Comparison of ENCODE assay signal across 2 cellular contexts in the genomic region with DNA sequence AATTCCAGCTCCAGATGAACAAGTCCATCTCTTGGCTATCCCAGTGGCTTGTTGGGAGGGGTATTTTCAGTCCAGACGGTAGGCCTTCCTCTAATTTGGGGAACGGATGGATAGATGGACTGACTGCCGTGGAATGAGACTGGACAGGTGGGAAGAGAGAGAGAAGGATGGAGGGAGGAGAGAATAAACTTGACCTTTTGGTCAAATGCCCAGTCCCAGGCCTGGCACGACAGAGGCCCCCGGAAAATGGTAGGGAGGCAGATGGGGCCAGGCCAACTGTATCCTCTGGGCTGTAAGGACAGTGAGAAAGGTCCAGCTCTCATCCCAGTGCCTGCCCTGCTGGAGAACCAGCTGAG.
TF ChIP-seq lines count a peak whose summit lies in the region.

No MANE protein-coding gene starts in this region.

TF ChIP-seq in A549, 52 proteins besides CTCF, POLR2A, EP300 and RAD21 (continued from another document):
- TF ChIP-seq, protein P1, sequence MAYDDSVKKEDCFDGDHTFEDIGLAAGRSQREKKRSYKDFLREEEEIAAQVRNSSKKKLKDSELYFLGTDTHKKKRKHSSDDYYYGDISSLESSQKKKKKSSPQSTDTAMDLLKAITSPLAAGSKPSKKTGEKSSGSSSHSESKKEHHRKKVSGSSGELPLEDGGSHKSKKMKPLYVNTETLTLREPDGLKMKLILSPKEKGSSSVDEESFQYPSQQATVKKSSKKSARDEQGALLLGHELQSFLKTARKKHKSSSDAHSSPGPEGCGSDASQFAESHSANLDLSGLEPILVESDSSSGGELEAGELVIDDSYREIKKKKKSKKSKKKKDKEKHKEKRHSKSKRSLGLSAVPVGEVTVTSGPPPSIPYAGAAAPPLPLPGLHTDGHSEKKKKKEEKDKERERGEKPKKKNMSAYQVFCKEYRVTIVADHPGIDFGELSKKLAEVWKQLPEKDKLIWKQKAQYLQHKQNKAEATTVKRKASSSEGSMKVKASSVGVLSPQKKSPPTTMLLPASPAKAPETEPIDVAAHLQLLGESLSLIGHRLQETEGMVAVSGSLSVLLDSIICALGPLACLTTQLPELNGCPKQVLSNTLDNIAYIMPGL (CRISPR knock-in tag; IDR thresholded peaks at IDR 0.05; ENCODE audit: borderline replicate concordance): no peak
- TF ChIP-seq, protein P2, sequence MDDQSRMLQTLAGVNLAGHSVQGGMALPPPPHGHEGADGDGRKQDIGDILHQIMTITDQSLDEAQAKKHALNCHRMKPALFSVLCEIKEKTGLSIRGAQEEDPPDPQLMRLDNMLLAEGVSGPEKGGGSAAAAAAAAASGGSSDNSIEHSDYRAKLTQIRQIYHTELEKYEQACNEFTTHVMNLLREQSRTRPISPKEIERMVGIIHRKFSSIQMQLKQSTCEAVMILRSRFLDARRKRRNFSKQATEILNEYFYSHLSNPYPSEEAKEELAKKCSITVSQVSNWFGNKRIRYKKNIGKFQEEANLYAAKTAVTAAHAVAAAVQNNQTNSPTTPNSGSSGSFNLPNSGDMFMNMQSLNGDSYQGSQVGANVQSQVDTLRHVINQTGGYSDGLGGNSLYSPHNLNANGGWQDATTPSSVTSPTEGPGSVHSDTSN (IDR thresholded peaks at IDR 0.05): no peak
- TF ChIP-seq ZFP36 (IDR thresholded peaks at IDR 0.05; ENCODE audit: borderline replicate concordance, partially characterized antibody) (no peak), GATA3 (IDR thresholded peaks at IDR 0.05; ENCODE audit: borderline replicate concordance) (no peak), CBX2 (IDR thresholded peaks at IDR 0.05; ENCODE audit: borderline replicate concordance, low read depth) (no peak), HOXB13 (CRISPR knock-in tag; IDR thresholded peaks at IDR 0.05; ENCODE audit: low read depth) (no peak), CHD2 (IDR thresholded peaks at IDR 0.05; ENCODE audit: low read length, partially characterized antibody) (no peak), POLR2AphosphoS2 (conservative IDR thresholded peaks at IDR 0.05; ENCODE audit: low read length) (no peak), RFX5 (IDR thresholded peaks at IDR 0.05) (no peak), MAZ (IDR thresholded peaks at IDR 0.05; ENCODE audit: borderline replicate concordance, low read depth, low read length) (no peak)
- TF ChIP-seq, protein P3, sequence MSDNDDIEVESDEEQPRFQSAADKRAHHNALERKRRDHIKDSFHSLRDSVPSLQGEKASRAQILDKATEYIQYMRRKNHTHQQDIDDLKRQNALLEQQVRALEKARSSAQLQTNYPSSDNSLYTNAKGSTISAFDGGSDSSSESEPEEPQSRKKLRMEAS (IDR thresholded peaks at IDR 0.05): no peak
TF ChIP-seq in A549: peak in this region for 0.

TF ChIP-seq in liver, 16 proteins besides CTCF, POLR2A, EP300 and RAD21 (continued from another document):
- TF ChIP-seq, protein P4, sequence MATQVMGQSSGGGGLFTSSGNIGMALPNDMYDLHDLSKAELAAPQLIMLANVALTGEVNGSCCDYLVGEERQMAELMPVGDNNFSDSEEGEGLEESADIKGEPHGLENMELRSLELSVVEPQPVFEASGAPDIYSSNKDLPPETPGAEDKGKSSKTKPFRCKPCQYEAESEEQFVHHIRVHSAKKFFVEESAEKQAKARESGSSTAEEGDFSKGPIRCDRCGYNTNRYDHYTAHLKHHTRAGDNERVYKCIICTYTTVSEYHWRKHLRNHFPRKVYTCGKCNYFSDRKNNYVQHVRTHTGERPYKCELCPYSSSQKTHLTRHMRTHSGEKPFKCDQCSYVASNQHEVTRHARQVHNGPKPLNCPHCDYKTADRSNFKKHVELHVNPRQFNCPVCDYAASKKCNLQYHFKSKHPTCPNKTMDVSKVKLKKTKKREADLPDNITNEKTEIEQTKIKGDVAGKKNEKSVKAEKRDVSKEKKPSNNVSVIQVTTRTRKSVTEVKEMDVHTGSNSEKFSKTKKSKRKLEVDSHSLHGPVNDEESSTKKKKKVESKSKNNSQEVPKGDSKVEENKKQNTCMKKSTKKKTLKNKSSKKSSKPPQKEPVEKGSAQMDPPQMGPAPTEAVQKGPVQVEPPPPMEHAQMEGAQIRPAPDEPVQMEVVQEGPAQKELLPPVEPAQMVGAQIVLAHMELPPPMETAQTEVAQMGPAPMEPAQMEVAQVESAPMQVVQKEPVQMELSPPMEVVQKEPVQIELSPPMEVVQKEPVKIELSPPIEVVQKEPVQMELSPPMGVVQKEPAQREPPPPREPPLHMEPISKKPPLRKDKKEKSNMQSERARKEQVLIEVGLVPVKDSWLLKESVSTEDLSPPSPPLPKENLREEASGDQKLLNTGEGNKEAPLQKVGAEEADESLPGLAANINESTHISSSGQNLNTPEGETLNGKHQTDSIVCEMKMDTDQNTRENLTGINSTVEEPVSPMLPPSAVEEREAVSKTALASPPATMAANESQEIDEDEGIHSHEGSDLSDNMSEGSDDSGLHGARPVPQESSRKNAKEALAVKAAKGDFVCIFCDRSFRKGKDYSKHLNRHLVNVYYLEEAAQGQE (IDR thresholded peaks at IDR 0.05): no peak
- TF ChIP-seq GABPA (IDR thresholded peaks at IDR 0.05 in 1 of 2, conservative IDR thresholded peaks at IDR 0.05 in 1 of 2): no peak
- no peak for TF ChIP-seq FOXA1 (IDR thresholded peaks at IDR 0.05)
- TF ChIP-seq, protein P3 (IDR thresholded peaks at IDR 0.05): no peak
- TF ChIP-seq, protein P5, sequence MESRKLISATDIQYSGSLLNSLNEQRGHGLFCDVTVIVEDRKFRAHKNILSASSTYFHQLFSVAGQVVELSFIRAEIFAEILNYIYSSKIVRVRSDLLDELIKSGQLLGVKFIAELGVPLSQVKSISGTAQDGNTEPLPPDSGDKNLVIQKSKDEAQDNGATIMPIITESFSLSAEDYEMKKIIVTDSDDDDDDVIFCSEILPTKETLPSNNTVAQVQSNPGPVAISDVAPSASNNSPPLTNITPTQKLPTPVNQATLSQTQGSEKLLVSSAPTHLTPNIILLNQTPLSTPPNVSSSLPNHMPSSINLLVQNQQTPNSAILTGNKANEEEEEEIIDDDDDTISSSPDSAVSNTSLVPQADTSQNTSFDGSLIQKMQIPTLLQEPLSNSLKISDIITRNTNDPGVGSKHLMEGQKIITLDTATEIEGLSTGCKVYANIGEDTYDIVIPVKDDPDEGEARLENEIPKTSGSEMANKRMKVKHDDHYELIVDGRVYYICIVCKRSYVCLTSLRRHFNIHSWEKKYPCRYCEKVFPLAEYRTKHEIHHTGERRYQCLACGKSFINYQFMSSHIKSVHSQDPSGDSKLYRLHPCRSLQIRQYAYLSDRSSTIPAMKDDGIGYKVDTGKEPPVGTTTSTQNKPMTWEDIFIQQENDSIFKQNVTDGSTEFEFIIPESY (IDR thresholded peaks at IDR 0.05): no peak
- no peak for TF ChIP-seq NR2F2 (IDR thresholded peaks at IDR 0.05)
- peak; percentile 12 for TF ChIP-seq SP1 (IDR thresholded peaks at IDR 0.05)
- TF ChIP-seq YY1 (IDR thresholded peaks at IDR 0.05): no peak
- TF ChIP-seq JUND (IDR thresholded peaks at IDR 0.05): no peak
